Comparison of ENCODE assay signal across 8 cellular contexts in genomic region chr3:27312044-27312668, GRCh38. TPM values are rescaled to one million over a fixed set of nuclear protein-coding genes. Genes with fewer than 3 reads are reported as not detected.
DNase-seq lines count a peak whose midpoint lies in the region; ATAC-seq and TF ChIP-seq lines count a peak whose summit lies in the region.

No MANE protein-coding gene starts in this region.

- ATAC-seq in GM21390 (IDR thresholded peaks at IDR 0.05; ENCODE audit: unreplicated experiment) (peak; percentile 98), HG03571 (IDR thresholded peaks at IDR 0.05; ENCODE audit: unreplicated experiment) (peak; percentile 96), left colon (peak; percentile 74)

- peak; percentile 80 for TF ChIP-seq CTCF in type B pancreatic cell (conservative IDR thresholded peaks at IDR 0.05)

- H3K36me3 ChIP-seq in NT2/D1 (ENCODE audit: insufficient read depth, insufficient read length, low read length): no peaks in the 10 kb centered on the region

- no peaks in the 10 kb centered on the region for H3K4me1 ChIP-seq in NT2/D1 (ENCODE audit: insufficient read depth, insufficient read length)

- H3K36me3 Mint-ChIP-seq in activated CD4-positive, alpha-beta T cell treated with anti-CD3 and anti-CD28 coated beads, Interleukin-2, amount 10 ng/mL, durations not matched to agents 24 days and 14 days (ENCODE audit: low read depth): no peaks in the 10 kb centered on the region
- no peaks in the 10 kb centered on the region for H3K36me3 Mint-ChIP-seq in type B pancreatic cell

- peaks cover 16% of the 10 kb centered on the region for H3K9me3 ChIP-seq in NT2/D1 (ENCODE audit: insufficient read depth, low read length)

- no peak overlapping the region for H3K27ac Mint-ChIP-seq in activated CD4-positive, alpha-beta T cell treated with anti-CD3 and anti-CD28 coated beads, Interleukin-2, amount 10 ng/mL, durations not matched to agents 24 days and 14 days
- H3K27ac Mint-ChIP-seq in type B pancreatic cell: no peak overlapping the region

- H3K4me3 Mint-ChIP-seq in activated CD4-positive, alpha-beta T cell treated with anti-CD3 and anti-CD28 coated beads, Interleukin-2, amount 10 ng/mL, durations not matched to agents 24 days and 14 days: no peak overlapping the region
- H3K4me3 Mint-ChIP-seq in type B pancreatic cell: no peak overlapping the region

- H3K27me3 Mint-ChIP-seq in activated CD4-positive, alpha-beta T cell treated with anti-CD3 and anti-CD28 coated beads, Interleukin-2, amount 10 ng/mL, durations not matched to agents 24 days and 14 days: peaks cover 12% of the 10 kb centered on the region
- no peaks in the 10 kb centered on the region for H3K27me3 Mint-ChIP-seq in type B pancreatic cell

- peak; percentile 69 for DNase-seq in activated CD4-positive, alpha-beta T cell treated with anti-CD3 and anti-CD28 coated beads, Interleukin-2, amount 10 ng/mL, durations not matched to agents 24 days and 14 days
- no peak for DNase-seq in activated CD4-positive, alpha-beta T cell treated with anti-CD3 and anti-CD28 coated beads, Interleukin-2, amount 50 U/mL, for 48 hours
- DNase-seq in NT2/D1 (ENCODE audit: low read depth, low spot score) (peak; percentile 50), cerebellar cortex (ENCODE audit: low spot score) (peak; percentile 77), left colon (no peak), type B pancreatic cell (ENCODE audit: extremely low spot score, unreplicated experiment) (no peak)

- H3K9me3 Mint-ChIP-seq in activated CD4-positive, alpha-beta T cell treated with anti-CD3 and anti-CD28 coated beads, Interleukin-2, amount 10 ng/mL, durations not matched to agents 24 days and 14 days: no peaks in the 10 kb centered on the region
- H3K9me3 Mint-ChIP-seq in type B pancreatic cell: no peaks in the 10 kb centered on the region

- intact Hi-C loops in activated CD4-positive, alpha-beta T cell treated with anti-CD3 and anti-CD28 coated beads, Interleukin-2, amount 10 ng/mL, durations not matched to agents 24 days and 14 days (cut with micrococcal nuclease): loop anchor here (1.0 to 10.0 kb wide), 4 partner anchors 157 to 1013 kb away; no protein-coding TSS in a partner anchor
- intact Hi-C loops in left colon (cut with DNase I, micrococcal nuclease): loop anchor here in 1 of 2 donors (10.0 kb wide), 2 partner anchors 153 to 373 kb away; no protein-coding TSS in a partner anchor

- H3K27me3 ChIP-seq in NT2/D1 (ENCODE audit: insufficient read depth, insufficient read length): no peaks in the 10 kb centered on the region

- no peak overlapping the region for H3K4me3 ChIP-seq in NT2/D1 (ENCODE audit: insufficient read length, low read depth)

- no peak overlapping the region for H3K9ac ChIP-seq in NT2/D1 (ENCODE audit: insufficient read length, low read depth)

- no peaks in the 10 kb centered on the region for H3K4me1 Mint-ChIP-seq in activated CD4-positive, alpha-beta T cell treated with anti-CD3 and anti-CD28 coated beads, Interleukin-2, amount 10 ng/mL, durations not matched to agents 24 days and 14 days
- peaks cover 9% of the 10 kb centered on the region for H3K4me1 Mint-ChIP-seq in type B pancreatic cell (ENCODE audit: unreplicated experiment)

RNA-seq across cellular contexts. Expression of gene NEK10, which starts 57.0 kb away (rescaled TPM):
- total RNA-seq in activated CD4-positive, alpha-beta T cell treated with anti-CD3 and anti-CD28 coated beads, Interleukin-2, amount 10 ng/mL, durations not matched to agents 24 days and 14 days: 0.26 and 0.28 TPM in 2 replicates
- total RNA-seq in left colon: under 1 TPM; 0.73 to 0.98 TPM
- 1.4 and 4.2 TPM in 2 replicates for total RNA-seq in type B pancreatic cell (ENCODE audit: low replicate concordance)

Comparison
In these comparisons a context has a peak if more than half of its experiments do, and no peak if none do; other contexts are left out.
1. DNase-seq: peak in activated CD4-positive, alpha-beta T cell treated with anti-CD3 and anti-CD28 coated beads, Interleukin-2, amount 10 ng/mL, durations not matched to agents 24 days and 14 days (single experiment), NT2/D1 (single experiment) and cerebellar cortex (single experiment); none in activated CD4-positive, alpha-beta T cell treated with anti-CD3 and anti-CD28 coated beads, Interleukin-2, amount 50 U/mL, for 48 hours (0 of 2), left colon (0 of 2) and type B pancreatic cell (single experiment).
2. Peak in every context shown above with its lines, with median percentiles within 50 percentile points of each other: ATAC-seq.